Comparison of ENCODE assay signal across 12 cellular contexts in the genomic region with DNA sequence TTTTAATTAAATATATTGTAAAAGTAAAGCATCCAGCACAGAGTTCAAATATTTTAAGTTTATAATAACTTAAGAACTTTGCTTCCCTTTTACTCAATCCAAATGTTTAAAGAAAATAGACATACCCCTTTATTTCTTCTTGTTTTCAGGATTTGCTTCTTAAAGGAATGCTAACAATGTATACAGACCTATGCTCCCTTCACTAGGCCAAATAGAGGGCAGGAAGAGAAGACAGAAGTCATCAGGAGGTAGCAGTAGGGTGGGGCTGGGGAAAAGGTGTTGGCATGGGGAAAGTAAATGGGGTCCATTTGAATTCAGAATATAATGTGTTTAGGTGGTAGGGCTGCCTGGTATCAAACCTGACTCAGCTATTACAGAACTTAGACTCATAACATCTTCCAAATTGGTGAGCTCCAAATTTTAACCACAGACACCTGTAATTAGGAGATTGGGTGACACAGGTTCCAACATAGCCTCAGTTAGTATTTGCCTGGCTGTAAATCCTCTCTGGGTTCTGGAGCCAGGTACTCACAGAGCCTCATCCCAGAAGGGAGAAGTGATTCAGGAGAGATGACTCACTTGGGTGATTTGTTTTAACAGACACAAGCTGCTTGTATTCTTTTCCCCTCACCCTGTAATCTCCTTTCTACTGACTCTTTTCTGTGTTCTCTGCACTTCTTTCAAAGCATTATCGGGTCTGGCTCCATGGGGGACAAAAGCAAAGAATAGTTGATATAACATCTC.
DNase-seq lines count a peak whose midpoint lies in the region; ATAC-seq, FAIRE-seq and TF ChIP-seq lines count a peak whose summit lies in the region.
"Had no signal": no experiment of that assay in that cellular context is flagged by ENCODE, and none has a peak within 500 bp of the region (broad histone marks: within the 10 kb centered on the region; RNA-seq: fewer than 3 reads in every experiment).

No MANE protein-coding gene starts in this region.

- intact Hi-C loops in GM12878 (cut with micrococcal nuclease; ENCODE audit: unreplicated experiment): no loop called here
- intact Hi-C loops in HepG2 (cut with micrococcal nuclease; ENCODE audit: unreplicated experiment): no loop called here

- H3K4me2 ChIP-seq in GM12878 (ENCODE audit: control insufficient read depth, insufficient read depth): no peak overlapping the region
- no peak overlapping the region for H3K4me2 ChIP-seq in HepG2 (ENCODE audit: low read depth, low read length)

- no peak for FAIRE-seq in GM12878 (lab: Jason Lieb, UNC)
- no peak for FAIRE-seq in HepG2 (lab: Jason Lieb, UNC)

- ATAC-seq in GM12878 (peak; percentile 53), HepG2 (no peak), HG03159 (IDR thresholded peaks at IDR 0.05; ENCODE audit: unreplicated experiment) (no peak), HG03095 (IDR thresholded peaks at IDR 0.05; ENCODE audit: unreplicated experiment) (no peak)
- ATAC-seq: left lung had no signal

- TF ChIP-seq POLR2A in GM12878 (IDR thresholded peaks at IDR 0.05; ENCODE audit: low read depth, low read length): no peak
- TF ChIP-seq POLR2A in HepG2 (IDR thresholded peaks at IDR 0.05; ENCODE audit: insufficient read depth in 1 of 2, low read depth in 2 of 2, low read length in 2 of 2): no peak

- TF ChIP-seq RAD21 in GM12878 (IDR thresholded peaks at IDR 0.05; ENCODE audit: insufficient read depth, low read depth, low read length) (no peak), HepG2 (CRISPR knock-in tag; IDR thresholded peaks at IDR 0.05) (no peak)

- no peak overlapping the region for H3K4me3 ChIP-seq in GM12878
- H3K4me3 ChIP-seq in HepG2 (replicated peaks in 1 of 3; ENCODE audit: insufficient read depth in 1 of 3, low read depth in 2 of 3, low read length in 3 of 3): no peak overlapping the region
- H3K4me3 ChIP-seq: adrenal gland, HAP-1, left lung had no signal

- no TSS peak for BruUV-seq in GM12878 (replicated peaks; lab: Mats Ljungman, UMichigan)
- BruUV-seq in HepG2 (replicated peaks; lab: Mats Ljungman, UMichigan): no TSS peak

- no peaks in the 10 kb centered on the region for H3K79me2 ChIP-seq in GM12878 (ENCODE audit: control insufficient read depth, insufficient read depth, low read length)
- H3K79me2 ChIP-seq in HepG2 (ENCODE audit: insufficient read depth, low read length): no peaks in the 10 kb centered on the region

- H4K20me1 ChIP-seq in GM12878 (ENCODE audit: control insufficient read depth, insufficient read depth): no peaks in the 10 kb centered on the region
- no peaks in the 10 kb centered on the region for H4K20me1 ChIP-seq in HepG2 (ENCODE audit: insufficient read depth, low read length)

- 100% methylated on average over 1 of the region's 1 CpG for WGBS in GM12878 (ENCODE audit: insufficient coverage, insufficient replicate concordance, low lambda C conversion rate, missing lambda C conversion rate)
- 0% methylated on average over 1 of the region's 1 CpG for WGBS in HepG2 (ENCODE audit: low lambda C conversion rate)

- TF ChIP-seq EP300 in GM12878 (IDR thresholded peaks at IDR 0.05; ENCODE audit: borderline replicate concordance in 1 of 2, control insufficient read depth in 1 of 2, low read depth in 2 of 2, low read length in 2 of 2): no peak
- TF ChIP-seq EP300 in HepG2 (IDR thresholded peaks at IDR 0.05; ENCODE audit: low read depth in 2 of 2, low read length in 2 of 2): no peak
- TF ChIP-seq EP300 in HepG2 (CRISPR knock-in tag; IDR thresholded peaks at IDR 0.05; ENCODE audit: borderline replicate concordance): no peak

- POLR2A ChIA-PET in GM12878 (lab: Charles Lee): no interaction called here
- POLR2A ChIA-PET in HepG2 (lab: Yijun Ruan, JAX): no interaction called here

- TF ChIP-seq CTCF in GM12878 (IDR thresholded peaks at IDR 0.05 in 2 of 3, conservative IDR thresholded peaks at IDR 0.05 in 1 of 3; ENCODE audit: control insufficient read depth in 2 of 3, extremely low read depth in 1 of 3, insufficient read depth in 1 of 3, low read depth in 3 of 3, low read length in 3 of 3) (no peak), HepG2 (CRISPR knock-in tag; IDR thresholded peaks at IDR 0.05) (no peak)

- H3K27ac ChIP-seq in GM12878 (ENCODE audit: control insufficient read depth, insufficient read depth) (no peak overlapping the region), HepG2 (ENCODE audit: extremely low read length, insufficient read depth, low read length) (no peak overlapping the region)
- H3K27ac ChIP-seq: adrenal gland, left lung had no signal

- CTCF ChIA-PET in GM12878 (lab: Yijun Ruan, JAX): interaction anchor here (2.1 kb wide), 1 partner anchor 13 kb away, joined by 12 read pairs; no protein-coding TSS in a partner anchor
- CTCF ChIA-PET in HepG2 (lab: Yijun Ruan, JAX; ENCODE audit: low intra/inter-chr PET ratio, low total read pairs): no interaction called here

- H3K9me3 ChIP-seq in GM12878 (replicated peaks; ENCODE audit: control insufficient read depth, insufficient read depth, low read length): peaks cover 2% of the 10 kb centered on the region; the same call in 2 of the 3 replicates
- peaks cover 8% of the 10 kb centered on the region for H3K9me3 ChIP-seq in HepG2 (ENCODE audit: low read length)
- H3K9me3 ChIP-seq: adrenal gland had no signal

- no peak overlapping the region for H2AFZ ChIP-seq in GM12878 (ENCODE audit: control insufficient read depth, low read depth, low read length)
- no peak overlapping the region for H2AFZ ChIP-seq in HepG2 (ENCODE audit: low read length)

- H3K4me1 ChIP-seq in GM12878 (ENCODE audit: control insufficient read depth, insufficient read depth, low read length) (peaks cover 6% of the 10 kb centered on the region; the same call in 1 of the 2 replicates), HepG2 (ENCODE audit: insufficient read depth, low read length) (no peaks in the 10 kb centered on the region)
- H3K4me1 ChIP-seq: adrenal gland, left lung had no signal

- in situ Hi-C loops in GM12878 (cut with MboI): no loop called here
- in situ Hi-C loops in HepG2 (cut with HindIII; ENCODE audit: extremely low pct_ligation_motif_present, low pct_unique_long_range_greater_than_20kb): no loop called here

- RAD21 ChIA-PET in GM12878 (lab: Charles Lee; ENCODE audit: unreplicated experiment): interaction anchor here (0.8 to 1.9 kb wide), 8 partner anchors 12 to 258 kb away, joined by 3 to 7 read pairs (median 4); no protein-coding TSS in a partner anchor

- H3K9ac ChIP-seq in GM12878 (ENCODE audit: control insufficient read depth, insufficient read depth, low read length): no peak overlapping the region
- no peak overlapping the region for H3K9ac ChIP-seq in HepG2 (ENCODE audit: insufficient read depth, low read depth, low read length)

- DNase-seq in DMS53 treated with DMSO at 0.1 percent for 48 hours (lab: John Stamatoyannopoulos, UW; ENCODE audit: unreplicated experiment) (peak; percentile 44), LHCN-M2 (ENCODE audit: low read depth) (peak; percentile 67), GM12878 (ENCODE audit: low read depth, low spot score) (no peak), HepG2 (ENCODE audit: low spot score) (no peak), NCI-H510A treated with DMSO at 0.1 percent for 48 hours (lab: John Stamatoyannopoulos, UW) (no peak), NCI-H526 treated with DMSO at 0.1 percent for 48 hours (lab: John Stamatoyannopoulos, UW) (no peak)
- DNase-seq: adrenal gland, left lung, NCI-H2081 treated with DMSO at 0.1 percent for 48 hours had no signal

- H3K36me3 ChIP-seq in GM12878 (ENCODE audit: control insufficient read depth in 2 of 2, insufficient read depth in 2 of 2, low read length in 1 of 2) (no peaks in the 10 kb centered on the region), HepG2 (replicated peaks in 1 of 2; ENCODE audit: control insufficient read depth in 1 of 2, insufficient read depth in 2 of 2, low read length in 2 of 2) (no peaks in the 10 kb centered on the region)
- H3K36me3 ChIP-seq: adrenal gland, HAP-1, left lung had no signal

- H3K27me3 ChIP-seq in GM12878 (replicated peaks in 1 of 2; ENCODE audit: control insufficient read depth in 2 of 2, insufficient read depth in 2 of 2, low read length in 1 of 2) (no peaks in the 10 kb centered on the region), HepG2 (ENCODE audit: control insufficient read depth in 1 of 2, insufficient read depth in 2 of 2, low read length in 2 of 2) (no peaks in the 10 kb centered on the region)
- H3K27me3 ChIP-seq: adrenal gland, left lung had no signal

- SMC1A ChIA-PET in GM12878 (lab: Charles Lee; ENCODE audit: uncharacterized antibody, unreplicated experiment): interaction anchor here (1.0 to 2.9 kb wide), 15 partner anchors 9 to 93 kb away, joined by 3 to 15 read pairs (median 7); a partner anchor contains a TSS

TF ChIP-seq in GM12878, 131 proteins besides CTCF, POLR2A, EP300 and RAD21 (continues in another document):
- TF ChIP-seq SREBF1 (IDR thresholded peaks at IDR 0.05; ENCODE audit: low read length): no peak
- TF ChIP-seq TARDBP (IDR thresholded peaks at IDR 0.05; ENCODE audit: borderline replicate concordance): no peak
- no peak for TF ChIP-seq TCF3 (IDR thresholded peaks at IDR 0.05; ENCODE audit: borderline replicate concordance, insufficient read depth, low read depth, low read length)
- no peak for TF ChIP-seq MYC (IDR thresholded peaks at IDR 0.05; ENCODE audit: insufficient read depth, insufficient read length, insufficient replicate concordance, low read length, severe bottlenecking)
- TF ChIP-seq ZBED1 (IDR thresholded peaks at IDR 0.05; ENCODE audit: borderline replicate concordance): no peak
- no peak for TF ChIP-seq KAT2A (conservative IDR thresholded peaks at IDR 0.05; ENCODE audit: control insufficient read depth, low read depth, low read length)
- no peak for TF ChIP-seq SMAD5 (IDR thresholded peaks at IDR 0.05; ENCODE audit: low read depth)
- TF ChIP-seq HDAC2 (IDR thresholded peaks at IDR 0.05): no peak
- TF ChIP-seq SPI1 (IDR thresholded peaks at IDR 0.05; ENCODE audit: borderline replicate concordance, insufficient read depth, low read depth, low read length): no peak
- no peak for TF ChIP-seq CHD1 (IDR thresholded peaks at IDR 0.05; ENCODE audit: low read depth, low read length)

TF ChIP-seq in HepG2, 621 proteins besides CTCF, POLR2A, EP300 and RAD21:
- TF ChIP-seq MAFK (conservative IDR thresholded peaks at IDR 0.05 in 1 of 2, IDR thresholded peaks at IDR 0.05 in 1 of 2; ENCODE audit: low read length in 2 of 2) (peak; percentile 3 to 32; a peak in 2 of 4 replicates), MAFF (IDR thresholded peaks at IDR 0.05; ENCODE audit: low read depth, low read length) (0 out of 2 replicates have a peak, but pooled peaks have one; percentile 2), CBX2 (IDR thresholded peaks at IDR 0.05; ENCODE audit: low read depth, low read length) (no peak), CBX2 (CRISPR knock-in tag; IDR thresholded peaks at IDR 0.05; ENCODE audit: low read depth) (no peak)

Comparison
In these comparisons a context has a peak if more than half of its experiments do, and no peak if none do; other contexts are left out.
1. DNase-seq: peak in DMS53 treated with DMSO at 0.1 percent for 48 hours (single experiment) and LHCN-M2 (single experiment); none in GM12878 (single experiment), HepG2 (single experiment), NCI-H510A treated with DMSO at 0.1 percent for 48 hours (single experiment) and NCI-H526 treated with DMSO at 0.1 percent for 48 hours (single experiment).